In the genomic region with DNA sequence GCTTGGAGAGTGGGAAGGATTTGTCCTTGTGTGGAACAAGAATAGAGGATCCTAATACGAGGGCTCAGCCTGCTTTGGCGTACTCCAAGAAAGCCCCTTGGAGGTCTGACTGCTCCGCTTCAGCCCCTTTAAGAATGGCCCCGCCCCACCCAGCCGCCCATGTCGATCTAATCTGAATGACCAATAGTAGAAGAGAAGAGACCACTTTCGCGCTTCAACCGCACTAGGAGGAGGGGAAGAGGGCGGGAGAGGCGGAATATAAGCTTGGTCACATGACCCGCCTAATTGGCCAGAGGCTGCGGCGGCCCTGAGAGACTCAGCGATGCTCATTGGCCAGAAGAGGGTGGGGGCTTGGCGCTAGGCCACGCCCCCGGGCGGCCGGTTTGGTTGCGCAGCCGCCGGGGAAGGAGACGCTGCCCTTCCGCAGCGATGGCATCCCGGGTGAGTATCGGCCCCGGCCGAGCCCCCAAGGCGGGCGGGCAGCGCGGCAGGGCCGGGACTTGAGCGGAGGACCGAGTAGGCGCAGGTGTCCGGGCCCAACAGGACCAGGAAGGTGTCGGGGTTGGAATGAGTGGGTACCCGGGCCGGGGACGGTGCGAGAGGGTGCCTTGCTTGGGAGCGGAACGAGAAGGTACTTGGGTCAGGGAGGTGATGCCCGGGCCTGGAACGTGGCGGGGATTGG, we compare ENCODE assay signal across 8 cellular contexts. TPM values are rescaled to one million over a fixed set of nuclear protein-coding genes. Genes with fewer than 3 reads are reported as not detected.
DNase-seq lines count a peak whose midpoint lies in the region; ATAC-seq and TF ChIP-seq lines count a peak whose summit lies in the region.

A gene with protein sequence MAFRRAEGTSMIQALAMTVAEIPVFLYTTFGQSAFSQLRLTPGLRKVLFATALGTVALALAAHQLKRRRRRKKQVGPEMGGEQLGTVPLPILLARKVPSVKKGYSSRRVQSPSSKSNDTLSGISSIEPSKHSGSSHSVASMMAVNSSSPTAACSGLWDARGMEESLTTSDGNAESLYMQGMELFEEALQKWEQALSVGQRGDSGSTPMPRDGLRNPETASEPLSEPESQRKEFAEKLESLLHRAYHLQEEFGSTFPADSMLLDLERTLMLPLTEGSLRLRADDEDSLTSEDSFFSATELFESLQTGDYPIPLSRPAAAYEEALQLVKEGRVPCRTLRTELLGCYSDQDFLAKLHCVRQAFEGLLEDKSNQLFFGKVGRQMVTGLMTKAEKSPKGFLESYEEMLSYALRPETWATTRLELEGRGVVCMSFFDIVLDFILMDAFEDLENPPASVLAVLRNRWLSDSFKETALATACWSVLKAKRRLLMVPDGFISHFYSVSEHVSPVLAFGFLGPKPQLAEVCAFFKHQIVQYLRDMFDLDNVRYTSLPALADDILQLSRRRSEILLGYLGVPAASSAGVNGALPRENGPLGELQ (plus strand): TSS at position 386 of the 682 bp plus-strand sequence. CDS start 3,969 bp downstream, outside the sequence.

- peak within 1 kb of the TSS; percentile 56 to 93 (median 87) for H3K27ac Mint-ChIP-seq in naive thymus-derived CD4-positive, alpha-beta T cell
- peak within 1 kb of the TSS; percentile 95 for H3K27ac Mint-ChIP-seq in stimulated activated naive B cell treated with anti-CD40 and anti-IgM and Interleukin-4, amounts not matched to agents 10 μg/mL and 1 μg/mL and 100 μg/mL, for 72 hours

- H3K4me2 ChIP-seq in DND-41 (ENCODE audit: insufficient read depth, low read length) (peak within 1 kb of the TSS; percentile 98), GM23248 (ENCODE audit: unreplicated experiment) (peak within 1 kb of the TSS; percentile 98)

- H3K36me3 Mint-ChIP-seq in naive thymus-derived CD4-positive, alpha-beta T cell: peaks cover 0 to 4% (median 3%) of the 10 kb centered on the region in 5 donors
- H3K36me3 Mint-ChIP-seq in stimulated activated naive B cell treated with anti-CD40 and anti-IgM and Interleukin-4, amounts not matched to agents 10 μg/mL and 1 μg/mL and 100 μg/mL, for 72 hours: peaks cover 7 to 9% of the 10 kb centered on the region in 2 donors

- H4K20me1 ChIP-seq in DND-41 (ENCODE audit: insufficient read depth, low read length): peaks cover 13% of the 10 kb centered on the region
- no peaks in the 10 kb centered on the region for H4K20me1 ChIP-seq in GM23248 (ENCODE audit: insufficient read depth)

- H3K4me3 Mint-ChIP-seq in naive thymus-derived CD4-positive, alpha-beta T cell: peak within 1 kb of the TSS; percentile 90 to 99 (median 94)
- H3K4me3 Mint-ChIP-seq in stimulated activated naive B cell treated with anti-CD40 and anti-IgM and Interleukin-4, amounts not matched to agents 10 μg/mL and 1 μg/mL and 100 μg/mL, for 72 hours: peak within 1 kb of the TSS; percentile 89 to 90

- no peak for TF ChIP-seq CTCF in DND-41 (IDR thresholded peaks at IDR 0.05; ENCODE audit: borderline replicate concordance, extremely low read depth, low read length, poor library complexity, severe bottlenecking)

- POLR2A ChIA-PET in naive thymus-derived CD4-positive, alpha-beta T cell (lab: Charles Lee): interaction anchor here (0.9 to 1.7 kb wide), 7 partner anchors 8 to 264 kb away, joined by 3 to 9 read pairs (median 4); a partner anchor contains a TSS

- H3K9ac ChIP-seq in DND-41 (ENCODE audit: low read depth, low read length): peak within 1 kb of the TSS; percentile 87
- peak within 1 kb of the TSS; percentile 85 for H3K9ac ChIP-seq in GM23248

- peak within 1 kb of the TSS; percentile 95 to 99 for H3K4me3 ChIP-seq in DND-41 (ENCODE audit: low read depth in 1 of 2, low read length in 2 of 2)
- H3K4me3 ChIP-seq in GM23248: peak within 1 kb of the TSS; percentile 82
- peak within 1 kb of the TSS; percentile 87 for H3K4me3 ChIP-seq in naive thymus-derived CD4-positive, alpha-beta T cell (ENCODE audit: low read length)

- WGBS in GM23248 (ENCODE audit: low coverage in 1 of 2, low lambda C conversion rate in 2 of 2, missing lambda C conversion rate in 2 of 2), 2 experiments: 0 to 2% methylated on average over 27 to 35 of the region's 49 CpGs

- ATAC-seq in DND-41 (ENCODE audit: insufficient read depth, low read depth): peak; percentile 97
- peak; percentile 99 for ATAC-seq in naive thymus-derived CD4-positive, alpha-beta T cell
- ATAC-seq in stimulated activated naive B cell treated with anti-CD40 and anti-IgM and Interleukin-4, amounts not matched to agents 10 μg/mL and 1 μg/mL and 100 μg/mL, for 72 hours (replicated peaks): peak; percentile 98

- H3K27me3 ChIP-seq in DND-41 (ENCODE audit: insufficient read depth, low read length, poor library complexity) (no peaks in the 10 kb centered on the region), GM23248 (replicated peaks; ENCODE audit: insufficient read depth) (no peaks in the 10 kb centered on the region)
- no peaks in the 10 kb centered on the region for H3K27me3 ChIP-seq in naive thymus-derived CD4-positive, alpha-beta T cell (ENCODE audit: control insufficient read depth in 2 of 2, insufficient read depth in 2 of 2, low read length in 2 of 2)

- no peaks in the 10 kb centered on the region for H3K27me3 Mint-ChIP-seq in naive thymus-derived CD4-positive, alpha-beta T cell
- no peaks in the 10 kb centered on the region for H3K27me3 Mint-ChIP-seq in stimulated activated naive B cell treated with anti-CD40 and anti-IgM and Interleukin-4, amounts not matched to agents 10 μg/mL and 1 μg/mL and 100 μg/mL, for 72 hours

- peak within 1 kb of the TSS; percentile 76 for H3K27ac ChIP-seq in DND-41 (ENCODE audit: low read length)
- H3K27ac ChIP-seq in GM23248: peak within 1 kb of the TSS; percentile 18; the same call in 1 of the 2 replicates
- peak within 1 kb of the TSS; percentile 72 for H3K27ac ChIP-seq in naive thymus-derived CD4-positive, alpha-beta T cell (ENCODE audit: low read depth, low read length)

- H3K9me3 Mint-ChIP-seq in naive thymus-derived CD4-positive, alpha-beta T cell: peaks cover 0 to 1% (median 0%) of the 10 kb centered on the region in 11 donors
- no peaks in the 10 kb centered on the region for H3K9me3 Mint-ChIP-seq in stimulated activated naive B cell treated with anti-CD40 and anti-IgM and Interleukin-4, amounts not matched to agents 10 μg/mL and 1 μg/mL and 100 μg/mL, for 72 hours

- DNase-seq in DND-41 (peak; percentile 98), GM23248 (peak; percentile 100), Kasumi-1 (lab: John Stamatoyannopoulos, UW) (peak; percentile 99), RPMI7951 (ENCODE audit: low read depth) (peak; percentile 99), fibroblast of gingiva (ENCODE audit: low read depth) (peak; percentile 99)
- peak; percentile 83 to 88 for DNase-seq in activated T-helper 1 cell treated with anti-CD3 and anti-CD28 coated beads, Interleukin-2, amount 50 U/mL, for 16 hours (ENCODE audit: low read depth in 1 of 2, low spot score in 1 of 2)
- DNase-seq in naive thymus-derived CD4-positive, alpha-beta T cell: peak; percentile 78 to 93 (median 90)
- peak; percentile 95 for DNase-seq in stimulated activated naive B cell treated with anti-CD40 and anti-IgM and Interleukin-4, amounts not matched to agents 10 μg/mL and 1 μg/mL and 100 μg/mL, for 72 hours

- H3K79me2 ChIP-seq in DND-41 (ENCODE audit: insufficient read depth, low read length) (peaks cover 29% of the 10 kb centered on the region), GM23248 (ENCODE audit: insufficient read depth) (peaks cover 46% of the 10 kb centered on the region)

- CTCF ChIA-PET in naive thymus-derived CD4-positive, alpha-beta T cell (lab: Charles Lee): interaction anchor here (0.6 to 1.0 kb wide), 2 partner anchors 142 to 483 kb away, joined by 3 to 6 read pairs; no protein-coding TSS in a partner anchor

- H3K9me2 ChIP-seq in GM23248 (ENCODE audit: insufficient read depth): no peaks in the 10 kb centered on the region

- H2AFZ ChIP-seq in DND-41 (ENCODE audit: low read depth, low read length) (peak within 1 kb of the TSS; percentile 85), GM23248 (peak within 1 kb of the TSS; percentile 97)

- H3K4me1 ChIP-seq in DND-41 (ENCODE audit: insufficient read depth, low read length) (peaks cover 22% of the 10 kb centered on the region), GM23248 (ENCODE audit: insufficient read depth) (peaks cover 11% of the 10 kb centered on the region; the same call in 1 of the 2 replicates)
- peaks cover 13 to 17% of the 10 kb centered on the region in 2 donors for H3K4me1 ChIP-seq in naive thymus-derived CD4-positive, alpha-beta T cell (ENCODE audit: control insufficient read depth in 2 of 2, insufficient read depth in 2 of 2, low read length in 2 of 2)

- no peaks in the 10 kb centered on the region for H3F3A ChIP-seq in GM23248 (ENCODE audit: insufficient read depth)

- H3K9me3 ChIP-seq in DND-41 (ENCODE audit: insufficient read depth, low read length, severe bottlenecking) (no peaks in the 10 kb centered on the region), GM23248 (ENCODE audit: low read depth) (no peaks in the 10 kb centered on the region)
- H3K9me3 ChIP-seq in naive thymus-derived CD4-positive, alpha-beta T cell (ENCODE audit: control insufficient read depth in 2 of 3, low read length in 3 of 3): no peaks in the 10 kb centered on the region

- H3K36me3 ChIP-seq in DND-41 (ENCODE audit: insufficient read depth, low read length): peaks cover 5% of the 10 kb centered on the region
- H3K36me3 ChIP-seq in GM23248 (ENCODE audit: low read depth): no peaks in the 10 kb centered on the region
- peaks cover 0 to 14% (median under 1%) of the 10 kb centered on the region in 3 experiments for H3K36me3 ChIP-seq in naive thymus-derived CD4-positive, alpha-beta T cell (ENCODE audit: control insufficient read depth in 2 of 3, insufficient read depth in 3 of 3, low read length in 3 of 3)

- intact Hi-C loops in naive thymus-derived CD4-positive, alpha-beta T cell (cut with micrococcal nuclease): loop anchor here (1.0 to 5.0 kb wide), 14 partner anchors 8 to 665 kb away; a partner anchor contains a TSS

- in situ Hi-C loops in GM23248 (cut with MboI): no loop called here

- peaks cover 22 to 41% (median 37%) of the 10 kb centered on the region in 7 donors for H3K4me1 Mint-ChIP-seq in naive thymus-derived CD4-positive, alpha-beta T cell
- H3K4me1 Mint-ChIP-seq in stimulated activated naive B cell treated with anti-CD40 and anti-IgM and Interleukin-4, amounts not matched to agents 10 μg/mL and 1 μg/mL and 100 μg/mL, for 72 hours: peaks cover 19 to 38% of the 10 kb centered on the region in 2 donors

RNA-seq across cellular contexts. Expression of the gene that starts here (rescaled TPM):
- 31.6 and 35.1 TPM in 2 replicates for total RNA-seq in GM23248 (2014; rRNA removed; shearing (Covaris generic))
- 10.7 and 12.4 TPM in 2 replicates for polyA plus RNA-seq in GM23248 (2016; fragmentation: Nextera tagmentation; extraction: Ambion mirVana)
- 13.7 and 15.6 TPM in 2 replicates for total RNA-seq in RPMI7951 (2014; rRNA removed; shearing (Covaris generic))
- 10 to 100 TPM; 50.0 to 73.4 (median 60.7) TPM for total RNA-seq in naive thymus-derived CD4-positive, alpha-beta T cell
- 10 to 100 TPM in 1 of 2 donors, 1 to 10 TPM in 1; 7.1 to 15.2 TPM for polyA plus RNA-seq in naive thymus-derived CD4-positive, alpha-beta T cell

Comparison
In these comparisons a context has a peak if more than half of its experiments do, and no peak if none do; other contexts are left out.
1. Peak in every context shown above with its lines: DNase-seq, ATAC-seq, H3K4me3 ChIP-seq and H3K27ac ChIP-seq.
2. H3K27ac ChIP-seq: peak in every context shown above with its lines; median percentile 76 in DND-41; 72 in naive thymus-derived CD4-positive, alpha-beta T cell; 18 in GM23248.